23 cellular contexts compared by ENCODE assay signal in the genomic region with DNA sequence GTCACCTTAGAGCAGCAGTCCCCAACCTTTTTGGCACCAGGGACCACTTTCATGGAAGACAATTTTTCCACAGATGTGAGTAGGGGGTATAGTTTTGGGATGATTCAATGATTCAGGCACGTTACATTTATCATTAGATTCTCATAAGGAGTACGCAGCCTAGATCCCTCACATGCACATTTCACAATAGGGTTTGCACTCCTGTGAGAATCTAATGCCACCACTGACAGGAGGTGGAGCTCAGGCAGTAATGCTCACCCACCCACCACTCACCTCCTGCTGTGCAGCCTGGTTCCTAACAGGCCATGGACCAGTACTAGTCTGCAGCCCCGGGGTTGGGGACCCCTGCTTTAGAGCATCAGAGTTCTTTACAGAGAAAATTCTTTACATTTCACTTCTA.
A peak's percentile ranks its signal among the peaks of the same experiment; 100 is the strongest.
DNase-seq lines count a peak whose midpoint lies in the region; ATAC-seq, FAIRE-seq and TF ChIP-seq lines count a peak whose summit lies in the region.
"Had no signal": no experiment of that assay in that cellular context is flagged by ENCODE, and none has a peak within 500 bp of the region (broad histone marks: within the 10 kb centered on the region; RNA-seq: fewer than 3 reads in every experiment).

No MANE protein-coding gene starts in this region.

- H3K4me1 Mint-ChIP-seq in WTC11, result peaks cover 25% of the 10 kb centered on the region
- H3K4me1 Mint-ChIP-seq in neural crest cell, result peaks cover 49% of the 10 kb centered on the region
- H3K4me1 Mint-ChIP-seq: CD14-positive monocyte; CD4-positive, alpha-beta memory T cell had no signal

- POLR2A ChIA-PET in WTC11 (lab: Charles Lee), result no interaction called here

- H3K27me3 Mint-ChIP-seq in WTC11 (ENCODE audit: low read depth) (peaks cover 2% of the 10 kb centered on the region; the same call in 1 of the 2 replicates), neural crest cell (ENCODE audit: low read depth) (no peaks in the 10 kb centered on the region)
- H3K27me3 Mint-ChIP-seq: CD4-positive, alpha-beta memory T cell had no signal

- peaks cover 6% of the 10 kb centered on the region for H3K9me3 Mint-ChIP-seq in WTC11
- peaks cover 5% of the 10 kb centered on the region for H3K9me3 Mint-ChIP-seq in neural crest cell

- DNase-seq in GM12892 (ENCODE audit: insufficient read length), result no peak
- DNase-seq in WTC11 (ENCODE audit: low spot score), result no peak
- peak; percentile 60 for DNase-seq in iris pigment epithelial cell (ENCODE audit: low read depth)
- no peak for DNase-seq in neural crest cell (ENCODE audit: low read depth, low spot score)
- DNase-seq in NCI-H2107 (lab: John Stamatoyannopoulos, UW), result no peak
- DNase-seq in activated effector memory CD4-positive, alpha-beta T cell treated with Interleukin-2 at 50 U/mL for 16 hours, result no peak
- no peak for DNase-seq in kidney tubule cell (ENCODE audit: low spot score)
- DNase-seq: 8988T; ACHN; AML-193; BE2C; Calu3; CD4-positive, alpha-beta memory T cell; COR-L47; DMS53; DMS79 treated with DMSO at 0.1 percent for 48 hours; GF-D8; GOT3; HCEC 1CT had no signal

- no peak overlapping the region for H3K4me3 Mint-ChIP-seq in WTC11
- H3K4me3 Mint-ChIP-seq in neural crest cell, result no peak overlapping the region
- H3K4me3 Mint-ChIP-seq: CD14-positive monocyte; CD4-positive, alpha-beta memory T cell had no signal

- H3K27ac Mint-ChIP-seq in WTC11 (no peak overlapping the region), neural crest cell (ENCODE audit: unreplicated experiment) (peak overlapping the region; percentile 21)
- H3K27ac Mint-ChIP-seq: CD4-positive, alpha-beta memory T cell had no signal

- H3K36me3 Mint-ChIP-seq in WTC11 (peaks cover 10% of the 10 kb centered on the region), neural crest cell (ENCODE audit: low read depth) (peaks cover 6% of the 10 kb centered on the region)
- H3K36me3 Mint-ChIP-seq: CD14-positive monocyte; CD4-positive, alpha-beta memory T cell had no signal

- TF ChIP-seq CTCF in WTC11 (IDR thresholded peaks at IDR 0.05) (no peak), neural crest cell (conservative IDR thresholded peaks at IDR 0.05) (no peak)

- CTCF ChIA-PET in WTC11 (lab: Charles Lee), result no interaction called here

- no peak for TF ChIP-seq POLR2A in GM12892 (IDR thresholded peaks at IDR 0.05; ENCODE audit: low read depth, low read length)

- peak; percentile 33 for FAIRE-seq in GM12892 (lab: Jason Lieb, UNC)
- FAIRE-seq: A549, GM19239, H54 had no signal

- peak; percentile 44; the same call in 1 of the 2 replicates for ATAC-seq in WTC11
- ATAC-seq: A549 had no signal

TF ChIP-seq in WTC11, 78 proteins besides CTCF, POLR2A, EP300 and RAD21:
- TF ChIP-seq NFYB (CRISPR knock-in tag; conservative IDR thresholded peaks at IDR 0.05; ENCODE audit: low read depth) (no peak), ZNF263 (CRISPR knock-in tag; IDR thresholded peaks at IDR 0.05; ENCODE audit: low read depth) (no peak)
